8 cellular contexts compared by ENCODE assay signal in the genomic region with DNA sequence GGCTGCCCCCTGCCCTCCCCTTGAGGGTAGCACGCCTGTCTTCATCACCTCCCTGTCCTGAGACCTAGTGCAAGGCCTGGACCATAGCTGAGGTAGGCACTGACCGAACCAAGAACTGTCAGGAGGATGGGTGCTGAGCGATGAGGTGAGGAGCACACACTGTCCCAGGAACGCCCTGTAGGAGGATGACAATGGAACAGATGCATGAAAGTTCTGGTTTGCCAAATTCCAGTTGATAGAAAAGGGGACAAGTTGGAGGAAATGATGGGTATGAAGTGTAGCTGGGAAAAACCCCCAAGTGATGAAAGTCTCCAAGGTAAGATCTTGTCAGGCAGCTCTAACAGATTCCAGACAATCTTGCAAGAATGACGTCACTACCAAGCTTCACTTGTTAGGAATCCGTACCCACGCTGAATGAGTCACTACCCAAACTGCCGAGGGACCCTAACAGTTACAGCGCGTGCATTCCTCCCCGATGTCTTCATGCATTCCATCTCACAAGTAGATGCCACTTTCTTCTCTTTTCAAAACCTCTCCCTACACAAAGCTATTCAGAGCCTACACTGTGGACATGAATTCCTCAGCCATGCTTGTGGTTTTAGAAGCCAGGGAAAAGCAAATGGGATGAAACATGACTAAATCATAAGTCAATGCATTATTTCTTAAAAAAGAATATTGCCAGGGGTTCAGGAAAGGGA. TPM values are rescaled to one million over a fixed set of nuclear protein-coding genes. Genes with fewer than 3 reads are reported as not detected.
DNase-seq lines count a peak whose midpoint lies in the region; ATAC-seq and TF ChIP-seq lines count a peak whose summit lies in the region.

No MANE protein-coding gene starts in this region.

- intact Hi-C loops in sigmoid colon (cut with DNase I), result no loop called here

- H3K27me3 Mint-ChIP-seq in endothelial cell (ENCODE audit: unreplicated experiment), result peaks cover 8% of the 10 kb centered on the region

- H3K27ac ChIP-seq in cardiac muscle cell (peak overlapping the region; percentile 51), sigmoid colon (peak overlapping the region; percentile 65 to 93 (median 86))

- peak in 3 of 4 donors; percentile 16 to 91 (median 74) for TF ChIP-seq EP300 in sigmoid colon (IDR thresholded peaks at IDR 0.05)

- no peak overlapping the region for H3K4me3 Mint-ChIP-seq in endothelial cell (ENCODE audit: unreplicated experiment)

- no peaks in the 10 kb centered on the region for H3K4me1 ChIP-seq in cardiac muscle cell (ENCODE audit: low read depth)
- H3K4me1 ChIP-seq in sigmoid colon, result peaks cover 0 to 64% (median 57%) of the 10 kb centered on the region in 4 donors

- H3K9me3 Mint-ChIP-seq in endothelial cell (ENCODE audit: unreplicated experiment), result no peaks in the 10 kb centered on the region

- WGBS in sigmoid colon, 2 donors, result 82 to 91% methylated on average over 11 of the region's 11 CpGs

- peaks cover 26% of the 10 kb centered on the region for H3K4me1 Mint-ChIP-seq in endothelial cell (ENCODE audit: unreplicated experiment)

- H3K36me3 Mint-ChIP-seq in endothelial cell (ENCODE audit: low read depth, unreplicated experiment), result peaks cover 3% of the 10 kb centered on the region

- H3K27me3 ChIP-seq in cardiac muscle cell (no peaks in the 10 kb centered on the region), sigmoid colon (no peaks in the 10 kb centered on the region)

- no peak for ATAC-seq in GM19395 (IDR thresholded peaks at IDR 0.05; ENCODE audit: unreplicated experiment)
- no peak for ATAC-seq in GM19452 (IDR thresholded peaks at IDR 0.05; ENCODE audit: unreplicated experiment)

- DNase-seq in GM04504 (ENCODE audit: low read depth) (peak; percentile 99), T1000 (lab: John Stamatoyannopoulos, UW) (peak; percentile 87), cardiac muscle cell (ENCODE audit: low read depth in 1 of 2, low spot score in 1 of 2) (peak; percentile 44 to 100), sigmoid colon (peak; percentile 85), endothelial cell (ENCODE audit: low spot score) (no peak)
- no peak for DNase-seq in stimulated activated CD4-positive, alpha-beta T cell treated with anti-CD3 and anti-CD28 coated beads, Interleukin-4, amount 100 ng/mL, for 1 hour

- H3K9me3 ChIP-seq in cardiac muscle cell (ENCODE audit: low read depth) (no peaks in the 10 kb centered on the region), sigmoid colon (no peaks in the 10 kb centered on the region)

- H3K36me3 ChIP-seq in cardiac muscle cell (no peaks in the 10 kb centered on the region), sigmoid colon (no peaks in the 10 kb centered on the region)

- no peak for TF ChIP-seq CTCF in cardiac muscle cell (IDR thresholded peaks at IDR 0.05; ENCODE audit: low read depth, low read length)
- no peak for TF ChIP-seq CTCF in sigmoid colon (IDR thresholded peaks at IDR 0.05)
- TF ChIP-seq CTCF in endothelial cell (IDR thresholded peaks at IDR 0.05; ENCODE audit: unreplicated experiment), result no peak

- no peak for TF ChIP-seq POLR2A in sigmoid colon (IDR thresholded peaks at IDR 0.05)

- H3K4me3 ChIP-seq in cardiac muscle cell, result no peak overlapping the region
- H3K4me3 ChIP-seq in sigmoid colon, result no peak overlapping the region

- H3K27ac Mint-ChIP-seq in endothelial cell (ENCODE audit: unreplicated experiment), result no peak overlapping the region

RNA-seq across cellular contexts. Expression of gene MRPL33, which starts 27.6 kb away (rescaled TPM):
- total RNA-seq in cardiac muscle cell (46.6 and 78.6 TPM in 2 replicates), sigmoid colon (100 to 1,000 TPM; 178 to 324 (median 239) TPM), endothelial cell (ENCODE audit: unreplicated experiment) (52.0 TPM)
- polyA plus RNA-seq in cardiac muscle cell (240 and 271 TPM in 2 replicates), sigmoid colon (100 to 1,000 TPM; 110 to 208 (median 152) TPM)

Comparison
In these comparisons a context has a peak if more than half of its experiments do, and no peak if none do; other contexts are left out.
1. DNase-seq: peak in GM04504 (single experiment), T1000 (single experiment), cardiac muscle cell (2 of 2) and sigmoid colon (single experiment); none in stimulated activated CD4-positive, alpha-beta T cell treated with anti-CD3 and anti-CD28 coated beads, Interleukin-4, amount 100 ng/mL, for 1 hour (single experiment) and endothelial cell (single experiment).